In the genomic region with DNA sequence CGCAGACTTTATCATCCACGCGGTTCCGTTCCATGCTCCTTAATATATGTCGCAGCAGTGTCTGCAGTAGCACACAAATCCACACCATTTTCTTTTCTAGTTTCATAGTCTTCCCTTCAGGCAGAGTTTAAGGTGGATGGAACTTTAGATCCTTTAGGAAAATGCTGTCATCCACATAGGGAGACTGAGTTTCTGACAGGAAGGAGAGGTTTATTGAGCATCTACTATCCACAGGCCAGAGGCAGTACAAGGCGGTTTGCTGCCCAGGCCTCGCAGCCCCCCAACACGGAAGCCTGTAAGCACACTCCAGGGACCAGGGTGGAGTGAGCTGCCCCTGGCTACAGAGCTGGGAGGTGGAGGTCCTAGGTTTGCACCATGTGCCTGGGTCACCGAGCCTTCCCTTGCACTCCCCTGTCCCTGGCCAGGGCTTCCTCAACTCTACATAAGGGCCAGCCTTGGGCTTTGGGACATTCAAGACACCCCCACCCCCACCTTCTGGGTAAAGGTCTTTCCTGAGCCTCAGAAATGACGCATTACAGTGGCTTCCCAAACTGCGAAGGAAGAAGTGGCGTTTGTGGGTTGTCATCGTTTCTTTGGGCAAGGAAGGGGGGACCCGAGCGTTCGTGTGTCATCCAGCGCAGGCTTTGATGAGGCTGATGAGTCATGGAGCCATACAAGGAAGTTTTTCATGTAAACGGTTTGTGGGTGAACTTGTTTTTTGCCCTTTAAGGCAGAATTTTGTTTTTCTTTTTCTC, we compare ENCODE assay signal across 8 cellular contexts.
DNase-seq lines count a peak whose midpoint lies in the region; ATAC-seq lines count a peak whose summit lies in the region.

No MANE protein-coding gene starts in this region.

- ATAC-seq in HG03521 (IDR thresholded peaks at IDR 0.05; ENCODE audit: unreplicated experiment) = no peak

- no peak overlapping the region for H3K4me3 ChIP-seq in endocrine pancreas (ENCODE audit: control insufficient read depth, insufficient read depth, low read length)

- peaks cover 4% of the 10 kb centered on the region for H3K4me1 ChIP-seq in endocrine pancreas (ENCODE audit: control insufficient read depth, insufficient read depth, low read length)

- peak overlapping the region; percentile 4 for H3K9ac ChIP-seq in endocrine pancreas (ENCODE audit: control insufficient read depth, insufficient read depth, low read length)

- H3K27me3 ChIP-seq in endocrine pancreas (ENCODE audit: control insufficient read depth, insufficient read depth, low read length) = no peaks in the 10 kb centered on the region

- H3K36me3 ChIP-seq in KOPT-K1 (ENCODE audit: insufficient read depth, low read length) (peaks cover 4% of the 10 kb centered on the region; the same call in 1 of the 2 replicates), endocrine pancreas (ENCODE audit: control insufficient read depth, insufficient read depth, low read length) (no peaks in the 10 kb centered on the region)

- peak; percentile 75 to 85 for DNase-seq in activated CD4-positive, alpha-beta T cell treated with anti-CD3 and anti-CD28 coated beads, Interleukin-2, amount 50 U/mL, for 48 hours
- DNase-seq in stimulated activated CD4-positive, alpha-beta T cell treated with anti-CD3 and anti-CD28 coated beads, Interleukin-15, amount 100 ng/mL, for 1 hour (ENCODE audit: low read depth in 1 of 2, low spot score in 1 of 2) = peak; percentile 47 to 57
- no peak for DNase-seq in NCI-H510A (lab: John Stamatoyannopoulos, UW)
- DNase-seq in HuH-7.5 (ENCODE audit: low spot score) = no peak
- no peak for DNase-seq in NCI-H524 treated with DMSO at 0.1 percent for 48 hours (lab: John Stamatoyannopoulos, UW)

- peak overlapping the region; percentile 60 for H3K27ac ChIP-seq in KOPT-K1 (ENCODE audit: low read depth, low read length, poor library complexity, severe bottlenecking)

- H3K9me3 ChIP-seq in KOPT-K1 (ENCODE audit: insufficient read depth, low read length, poor library complexity, severe bottlenecking) (no peaks in the 10 kb centered on the region), endocrine pancreas (ENCODE audit: control insufficient read depth, low read length) (no peaks in the 10 kb centered on the region)

Comparison
In these comparisons a context has a peak if more than half of its experiments do, and no peak if none do; other contexts are left out.
1. DNase-seq: peak in activated CD4-positive, alpha-beta T cell treated with anti-CD3 and anti-CD28 coated beads, Interleukin-2, amount 50 U/mL, for 48 hours (2 of 2) and stimulated activated CD4-positive, alpha-beta T cell treated with anti-CD3 and anti-CD28 coated beads, Interleukin-15, amount 100 ng/mL, for 1 hour (2 of 2); none in NCI-H510A (single experiment), HuH-7.5 (single experiment) and NCI-H524 treated with DMSO at 0.1 percent for 48 hours (single experiment).